In genomic region chr5:81303563-81303962, GRCh38 we compare ENCODE assay signal across 13 cellular contexts. TPM values are rescaled to one million over a fixed set of nuclear protein-coding genes. Genes with fewer than 3 reads are reported as not detected.
DNase-seq lines count a peak whose midpoint lies in the region; ATAC-seq, FAIRE-seq and TF ChIP-seq lines count a peak whose summit lies in the region.
"Had no signal": no experiment of that assay in that cellular context is flagged by ENCODE, and none has a peak within 500 bp of the region (broad histone marks: within the 10 kb centered on the region; RNA-seq: fewer than 3 reads in every experiment).

No MANE protein-coding gene starts in this region.

- TF ChIP-seq CTCF in SK-N-SH (IDR thresholded peaks at IDR 0.05) (no peak), bronchial epithelial cell (IDR thresholded peaks at IDR 0.05; ENCODE audit: insufficient read depth, low read length, severe bottlenecking) (no peak), neural progenitor cell (IDR thresholded peaks at IDR 0.05) (no peak)

- H3K27me3 ChIP-seq in SK-N-SH (ENCODE audit: insufficient read depth) (no peaks in the 10 kb centered on the region), bronchial epithelial cell (ENCODE audit: control insufficient read depth, insufficient read depth, low read length) (no peaks in the 10 kb centered on the region), neural progenitor cell (no peaks in the 10 kb centered on the region)

- no peak for DNase-seq in SK-N-SH
- DNase-seq in NCI-H226: peak; percentile 15
- DNase-seq in bronchial epithelial cell (ENCODE audit: low read depth): peak; percentile 97
- no peak for DNase-seq in neural progenitor cell (ENCODE audit: low spot score)
- DNase-seq in activated effector memory CD4-positive, alpha-beta T cell treated with Interleukin-2 at 50 U/mL for 16 hours: no peak
- DNase-seq: 8988T, Kasumi-1, left colon, right cardiac atrium had no signal

- no peaks in the 10 kb centered on the region for H3K9me3 Mint-ChIP-seq in neural progenitor cell

- WGBS in SK-N-SH (ENCODE audit: low lambda C conversion rate): 87% methylated on average over 1 of the region's 1 CpG

- H3K79me2 ChIP-seq in SK-N-SH (ENCODE audit: insufficient read depth) (peaks cover 74% of the 10 kb centered on the region), neural progenitor cell (ENCODE audit: low read depth) (peaks cover 63% of the 10 kb centered on the region)

- no peak for FAIRE-seq in bronchial epithelial cell (lab: Jason Lieb, UNC)
- FAIRE-seq: endothelial cell of umbilical vein had no signal

- H3K36me3 ChIP-seq in SK-N-SH (replicated peaks in 1 of 2; ENCODE audit: control insufficient read depth in 1 of 2, insufficient read depth in 2 of 2, low read length in 1 of 2) (peaks cover 4 to 16% of the 10 kb centered on the region in 2 experiments), bronchial epithelial cell (ENCODE audit: control insufficient read depth, insufficient read depth, low read length) (no peaks in the 10 kb centered on the region), neural progenitor cell (peaks cover 3% of the 10 kb centered on the region)

- H2AFZ ChIP-seq in SK-N-SH (ENCODE audit: low read depth) (no peak overlapping the region), neural progenitor cell (replicated peaks) (no peak overlapping the region)

- no peak for ATAC-seq in SK-N-SH treated with all-trans-retinoic acid at 6 μM for 48 hours
- ATAC-seq in GM21515 (IDR thresholded peaks at IDR 0.05; ENCODE audit: unreplicated experiment): no peak
- ATAC-seq in GM21528 (IDR thresholded peaks at IDR 0.05; ENCODE audit: low FRiP score, unreplicated experiment): no peak
- ATAC-seq: left colon, right cardiac atrium had no signal

- TF ChIP-seq EP300 in SK-N-SH (IDR thresholded peaks at IDR 0.05; ENCODE audit: borderline replicate concordance in 1 of 2, low read depth in 1 of 2, low read length in 1 of 2): no peak

- CTCF ChIA-PET in SK-N-SH (lab: Yijun Ruan, JAX): no interaction called here

- H3K9ac ChIP-seq in SK-N-SH (no peak overlapping the region), neural progenitor cell (no peak overlapping the region)

- TF ChIP-seq RAD21 in SK-N-SH (IDR thresholded peaks at IDR 0.05; ENCODE audit: low read length): no peak

- H3K4me3 Mint-ChIP-seq in neural progenitor cell: peak overlapping the region; percentile 28

- no peaks in the 10 kb centered on the region for H3K36me3 Mint-ChIP-seq in neural progenitor cell

- H3F3A ChIP-seq in SK-N-SH (replicated peaks; ENCODE audit: insufficient read depth) (peaks cover 6% of the 10 kb centered on the region), neural progenitor cell (ENCODE audit: low read depth) (no peaks in the 10 kb centered on the region)

- H3K27ac ChIP-seq in SK-N-SH (ENCODE audit: low read depth in 2 of 2, low read length in 1 of 2): no peak overlapping the region
- no peak overlapping the region for H3K27ac ChIP-seq in neural progenitor cell

- H4K20me1 ChIP-seq in SK-N-SH (ENCODE audit: insufficient read depth) (no peaks in the 10 kb centered on the region), neural progenitor cell (ENCODE audit: low read depth) (peaks cover 4% of the 10 kb centered on the region)

- H3K9me2 ChIP-seq in SK-N-SH: no peaks in the 10 kb centered on the region

- H3K4me1 ChIP-seq in SK-N-SH (ENCODE audit: control insufficient read depth in 1 of 2, insufficient read depth in 2 of 2, low read depth in 1 of 2, low read length in 1 of 2) (peaks cover 10 to 14% of the 10 kb centered on the region in 2 experiments; a peak in 3 of 4 replicates), neural progenitor cell (peaks cover 11% of the 10 kb centered on the region)

- H3K4me3 ChIP-seq in SK-N-SH (ENCODE audit: low read depth in 2 of 2, low read length in 1 of 2) (no peak overlapping the region), bronchial epithelial cell (ENCODE audit: low read depth, low read length) (no peak overlapping the region), neural progenitor cell (no peak overlapping the region)

- H3K4me1 Mint-ChIP-seq in neural progenitor cell: peaks cover 19% of the 10 kb centered on the region

- H3K4me2 ChIP-seq in SK-N-SH (peak overlapping the region; percentile 83; the same call in 1 of the 2 replicates), neural progenitor cell (no peak overlapping the region)

- H3K9me3 ChIP-seq in SK-N-SH (no peaks in the 10 kb centered on the region), neural progenitor cell (ENCODE audit: low read depth) (no peaks in the 10 kb centered on the region)

- H3K27ac Mint-ChIP-seq in neural progenitor cell: no peak overlapping the region

- POLR2A ChIA-PET in SK-N-SH (lab: Yijun Ruan, JAX): no interaction called here

- H3K27me3 Mint-ChIP-seq in neural progenitor cell (ENCODE audit: insufficient read depth, low read depth): no peaks in the 10 kb centered on the region

TF ChIP-seq in SK-N-SH, 30 proteins besides CTCF, POLR2A, EP300 and RAD21 (continues in another document):
- TF ChIP-seq POLR2AphosphoS5 (IDR thresholded peaks at IDR 0.05; ENCODE audit: low read depth, low read length) (no peak), FOSL2 (IDR thresholded peaks at IDR 0.05; ENCODE audit: borderline replicate concordance, low read depth) (no peak), IRF3 (IDR thresholded peaks at IDR 0.05; ENCODE audit: low read depth, low read length) (no peak), FOXJ3 (CRISPR knock-in tag; IDR thresholded peaks at IDR 0.05) (no peak), MAX (IDR thresholded peaks at IDR 0.05; ENCODE audit: low read depth) (no peak), RCOR1 (IDR thresholded peaks at IDR 0.05; ENCODE audit: low read length) (no peak), CHD2 (IDR thresholded peaks at IDR 0.05; ENCODE audit: low read length, partially characterized antibody) (no peak), TEAD4 (IDR thresholded peaks at IDR 0.05; ENCODE audit: borderline replicate concordance, insufficient read depth) (no peak), NFIC (IDR thresholded peaks at IDR 0.05; ENCODE audit: borderline replicate concordance) (no peak), TCF12 (IDR thresholded peaks at IDR 0.05) (no peak)

TF ChIP-seq in SK-N-SH treated with all-trans-retinoic acid at 6 μM for 48 hours, 23 proteins besides CTCF, POLR2A, EP300 and RAD21 (continues in another document):
- TF ChIP-seq CSRNP3 (CRISPR knock-in tag; IDR thresholded peaks at IDR 0.05) (no peak), ESRRG (CRISPR knock-in tag; IDR thresholded peaks at IDR 0.05) (no peak), PPARA (CRISPR knock-in tag; IDR thresholded peaks at IDR 0.05; ENCODE audit: borderline replicate concordance) (no peak), TCF4 (CRISPR knock-in tag; IDR thresholded peaks at IDR 0.05; ENCODE audit: borderline replicate concordance) (no peak), ISL1 (CRISPR knock-in tag; IDR thresholded peaks at IDR 0.05) (no peak)
- TF ChIP-seq, protein P1, sequence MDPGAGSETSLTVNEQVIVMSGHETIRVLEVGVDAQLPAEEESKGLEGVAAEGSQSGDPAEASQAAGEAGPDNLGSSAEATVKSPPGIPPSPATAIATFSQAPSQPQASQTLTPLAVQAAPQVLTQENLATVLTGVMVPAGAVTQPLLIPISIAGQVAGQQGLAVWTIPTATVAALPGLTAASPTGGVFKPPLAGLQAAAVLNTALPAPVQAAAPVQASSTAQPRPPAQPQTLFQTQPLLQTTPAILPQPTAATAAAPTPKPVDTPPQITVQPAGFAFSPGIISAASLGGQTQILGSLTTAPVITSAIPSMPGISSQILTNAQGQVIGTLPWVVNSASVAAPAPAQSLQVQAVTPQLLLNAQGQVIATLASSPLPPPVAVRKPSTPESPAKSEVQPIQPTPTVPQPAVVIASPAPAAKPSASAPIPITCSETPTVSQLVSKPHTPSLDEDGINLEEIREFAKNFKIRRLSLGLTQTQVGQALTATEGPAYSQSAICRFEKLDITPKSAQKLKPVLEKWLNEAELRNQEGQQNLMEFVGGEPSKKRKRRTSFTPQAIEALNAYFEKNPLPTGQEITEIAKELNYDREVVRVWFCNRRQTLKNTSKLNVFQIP (CRISPR knock-in tag; IDR thresholded peaks at IDR 0.05; ENCODE audit: borderline replicate concordance, low read depth): no peak
- TF ChIP-seq, protein P2, sequence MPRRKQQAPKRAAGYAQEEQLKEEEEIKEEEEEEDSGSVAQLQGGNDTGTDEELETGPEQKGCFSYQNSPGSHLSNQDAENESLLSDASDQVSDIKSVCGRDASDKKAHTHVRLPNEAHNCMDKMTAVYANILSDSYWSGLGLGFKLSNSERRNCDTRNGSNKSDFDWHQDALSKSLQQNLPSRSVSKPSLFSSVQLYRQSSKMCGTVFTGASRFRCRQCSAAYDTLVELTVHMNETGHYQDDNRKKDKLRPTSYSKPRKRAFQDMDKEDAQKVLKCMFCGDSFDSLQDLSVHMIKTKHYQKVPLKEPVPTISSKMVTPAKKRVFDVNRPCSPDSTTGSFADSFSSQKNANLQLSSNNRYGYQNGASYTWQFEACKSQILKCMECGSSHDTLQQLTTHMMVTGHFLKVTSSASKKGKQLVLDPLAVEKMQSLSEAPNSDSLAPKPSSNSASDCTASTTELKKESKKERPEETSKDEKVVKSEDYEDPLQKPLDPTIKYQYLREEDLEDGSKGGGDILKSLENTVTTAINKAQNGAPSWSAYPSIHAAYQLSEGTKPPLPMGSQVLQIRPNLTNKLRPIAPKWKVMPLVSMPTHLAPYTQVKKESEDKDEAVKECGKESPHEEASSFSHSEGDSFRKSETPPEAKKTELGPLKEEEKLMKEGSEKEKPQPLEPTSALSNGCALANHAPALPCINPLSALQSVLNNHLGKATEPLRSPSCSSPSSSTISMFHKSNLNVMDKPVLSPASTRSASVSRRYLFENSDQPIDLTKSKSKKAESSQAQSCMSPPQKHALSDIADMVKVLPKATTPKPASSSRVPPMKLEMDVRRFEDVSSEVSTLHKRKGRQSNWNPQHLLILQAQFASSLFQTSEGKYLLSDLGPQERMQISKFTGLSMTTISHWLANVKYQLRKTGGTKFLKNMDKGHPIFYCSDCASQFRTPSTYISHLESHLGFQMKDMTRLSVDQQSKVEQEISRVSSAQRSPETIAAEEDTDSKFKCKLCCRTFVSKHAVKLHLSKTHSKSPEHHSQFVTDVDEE (CRISPR knock-in tag; IDR thresholded peaks at IDR 0.05): no peak

RNA-seq across cellular contexts. Expression of gene ZCCHC9, which starts 2.2 kb away (rescaled TPM):
- 13.2 and 14.8 TPM in 2 replicates for polyA plus RNA-seq in SK-N-SH (2012; rRNA removed)
- polyA plus RNA-seq in SK-N-SH (2012; cell fraction: cytosol; rRNA removed): 16.9 and 22.2 TPM in 2 replicates
- polyA plus RNA-seq in SK-N-SH (2012; cell fraction: nucleus; rRNA removed): 6.1 and 16.6 TPM in 2 replicates
- 35.7 and 36.9 TPM in 2 replicates for total RNA-seq in bronchial epithelial cell
- total RNA-seq in neural progenitor cell (ENCODE audit: low replicate concordance): 41.3 and 57.4 TPM in 2 replicates

Comparison
In these comparisons a context has a peak if more than half of its experiments do, and no peak if none do; other contexts are left out.
1. DNase-seq: peak in NCI-H226 (single experiment) and bronchial epithelial cell (single experiment); none in SK-N-SH (single experiment), neural progenitor cell (single experiment) and activated effector memory CD4-positive, alpha-beta T cell treated with Interleukin-2 at 50 U/mL for 16 hours (single experiment).